In the genomic region with DNA sequence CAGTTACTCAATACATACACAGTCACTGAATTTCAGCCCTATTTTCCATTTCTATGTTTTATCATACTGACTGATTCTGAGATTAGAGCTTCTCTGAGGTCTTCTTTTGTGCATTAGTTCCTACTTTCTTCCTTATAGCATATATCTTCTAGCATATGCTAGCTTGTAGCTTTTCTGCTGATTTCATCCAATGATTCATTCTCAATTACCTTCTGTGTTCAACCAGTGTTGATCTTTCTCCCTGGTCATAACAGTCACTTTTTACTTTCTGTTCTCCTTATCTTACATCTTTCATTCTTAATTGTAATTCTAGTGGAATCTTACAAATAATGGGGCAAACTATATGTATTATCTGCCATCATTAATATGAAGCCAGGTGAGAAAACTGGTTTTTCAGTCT, we compare ENCODE assay signal across 24 cellular contexts.
DNase-seq lines count a peak whose midpoint lies in the region; ATAC-seq and TF ChIP-seq lines count a peak whose summit lies in the region.
"Had no signal": no experiment of that assay in that cellular context is flagged by ENCODE, and none has a peak within 500 bp of the region (broad histone marks: within the 10 kb centered on the region; RNA-seq: fewer than 3 reads in every experiment).

No MANE protein-coding gene starts in this region.

- no peak overlapping the region for H3K4me3 Mint-ChIP-seq in type B pancreatic cell
- H3K4me3 Mint-ChIP-seq: activated naive CD4-positive, alpha-beta T cell treated with anti-CD3 and anti-CD28 coated beads, Interleukin-2, amount 10 ng/mL, durations not matched to agents 7 days and 5 days; naive B cell; WTC11 had no signal

- H3K9me3 ChIP-seq in adipocyte (ENCODE audit: control insufficient read depth, low read length) (no peaks in the 10 kb centered on the region), WERI-Rb-1 (ENCODE audit: severe bottlenecking) (no peaks in the 10 kb centered on the region)
- H3K9me3 ChIP-seq: A549, BLaER1, upper lobe of left lung had no signal

- CTCF ChIA-PET in AG04449 (lab: Yijun Ruan, JAX): no interaction called here

- H3K27me3 Mint-ChIP-seq in type B pancreatic cell: no peaks in the 10 kb centered on the region
- H3K27me3 Mint-ChIP-seq: activated naive CD4-positive, alpha-beta T cell treated with anti-CD3 and anti-CD28 coated beads, Interleukin-2, amount 10 ng/mL, durations not matched to agents 7 days and 5 days; naive B cell had no signal

- TF ChIP-seq CTCF in AG04449 (IDR thresholded peaks at IDR 0.05; ENCODE audit: insufficient read depth, low read length, missing control alignments) (no peak), foreskin fibroblast (IDR thresholded peaks at IDR 0.05; ENCODE audit: low read depth, low read length) (no peak), type B pancreatic cell (conservative IDR thresholded peaks at IDR 0.05) (no peak), WERI-Rb-1 (IDR thresholded peaks at IDR 0.05; ENCODE audit: low read depth, low read length) (no peak)

- no peak overlapping the region for H3K4me3 ChIP-seq in AG04449 (ENCODE audit: low read depth, low read length)
- no peak overlapping the region for H3K4me3 ChIP-seq in adipocyte (ENCODE audit: low read length)
- no peak overlapping the region for H3K4me3 ChIP-seq in foreskin fibroblast (ENCODE audit: low read depth in 1 of 2, low read length in 2 of 2)
- H3K4me3 ChIP-seq in WERI-Rb-1 (ENCODE audit: low read depth, low read length): no peak overlapping the region
- H3K4me3 ChIP-seq: A549, BLaER1, upper lobe of left lung had no signal

- H3K4me1 ChIP-seq in adipocyte (ENCODE audit: control insufficient read depth, insufficient read depth, low read length): no peaks in the 10 kb centered on the region
- H3K4me1 ChIP-seq: A549, BLaER1, upper lobe of left lung had no signal

- H3K27ac Mint-ChIP-seq in type B pancreatic cell: no peak overlapping the region
- H3K27ac Mint-ChIP-seq: activated naive CD4-positive, alpha-beta T cell treated with anti-CD3 and anti-CD28 coated beads, Interleukin-2, amount 10 ng/mL, durations not matched to agents 7 days and 5 days; naive B cell; WTC11 had no signal

- POLR2A ChIA-PET in AG04449 (lab: Yijun Ruan, JAX): no interaction called here

- TF ChIP-seq POLR2A in GM18505 (IDR thresholded peaks at IDR 0.05; ENCODE audit: borderline replicate concordance, extremely low read depth, insufficient read depth, insufficient read length): no peak

- H3K9ac ChIP-seq in adipocyte (ENCODE audit: low read length): no peak overlapping the region
- H3K9ac ChIP-seq: BLaER1, KMS-11 had no signal

- no peaks in the 10 kb centered on the region for H3K27me3 ChIP-seq in adipocyte (replicated peaks; ENCODE audit: control insufficient read depth, insufficient read depth, low read length)
- H3K27me3 ChIP-seq in WERI-Rb-1 (ENCODE audit: insufficient read depth, low read depth, severe bottlenecking): no peaks in the 10 kb centered on the region
- H3K27me3 ChIP-seq: BLaER1, upper lobe of left lung had no signal

- no peak overlapping the region for H3K27ac ChIP-seq in WERI-Rb-1
- H3K27ac ChIP-seq: A549, BLaER1, KMS-11, upper lobe of left lung had no signal

- ATAC-seq in GM18505 (IDR thresholded peaks at IDR 0.05; ENCODE audit: unreplicated experiment): no peak
- ATAC-seq: A549, left lobe of liver, WTC11 had no signal

- no peaks in the 10 kb centered on the region for H3K36me3 ChIP-seq in adipocyte (ENCODE audit: control insufficient read depth, insufficient read depth, low read length, severe bottlenecking)
- no peaks in the 10 kb centered on the region for H3K36me3 ChIP-seq in WERI-Rb-1
- H3K36me3 ChIP-seq: BLaER1, upper lobe of left lung had no signal

- H3K4me1 Mint-ChIP-seq in type B pancreatic cell (ENCODE audit: unreplicated experiment): peaks cover 6% of the 10 kb centered on the region
- H3K4me1 Mint-ChIP-seq: activated naive CD4-positive, alpha-beta T cell treated with anti-CD3 and anti-CD28 coated beads, Interleukin-2, amount 10 ng/mL, durations not matched to agents 7 days and 5 days; naive B cell had no signal

- DNase-seq in AG04449 (ENCODE audit: low read depth, low spot score): peak; percentile 14
- peak; percentile 17 for DNase-seq in HT1080 (ENCODE audit: low read depth)
- peak; percentile 28 for DNase-seq in adipocyte (ENCODE audit: low read depth)
- peak; percentile 24 to 58 for DNase-seq in foreskin fibroblast
- DNase-seq in type B pancreatic cell (ENCODE audit: extremely low spot score, unreplicated experiment): no peak
- DNase-seq in central memory CD4-positive, alpha-beta T cell: no peak
- DNase-seq in WERI-Rb-1: no peak
- DNase-seq: activated CD4-positive, alpha-beta T cell treated with anti-CD3 and anti-CD28 coated beads, Interleukin-2, amount 50 U/mL, for 1 hour; activated naive CD4-positive, alpha-beta T cell treated with anti-CD3 and anti-CD28 coated beads, Interleukin-2, amount 10 ng/mL, durations not matched to agents 7 days and 5 days; Calu3; caudate nucleus; naive B cell; NCI-H1092; NCI-H187; nucleus accumbens; stimulated activated CD4-positive, alpha-beta T cell treated with anti-CD3 and anti-CD28 coated beads, Interleukin-1b, Interleukin-23, amount 100 ng/mL, for 48 hours; T-helper 9 cell; upper lobe of left lung had no signal

- peaks cover 4% of the 10 kb centered on the region for H3K9me3 Mint-ChIP-seq in type B pancreatic cell
- H3K9me3 Mint-ChIP-seq: activated naive CD4-positive, alpha-beta T cell treated with anti-CD3 and anti-CD28 coated beads, Interleukin-2, amount 10 ng/mL, durations not matched to agents 7 days and 5 days had no signal

- no peaks in the 10 kb centered on the region for H3K36me3 Mint-ChIP-seq in type B pancreatic cell
- H3K36me3 Mint-ChIP-seq: activated naive CD4-positive, alpha-beta T cell treated with anti-CD3 and anti-CD28 coated beads, Interleukin-2, amount 10 ng/mL, durations not matched to agents 7 days and 5 days; naive B cell; WTC11 had no signal

Comparison
In these comparisons a context has a peak if more than half of its experiments do, and no peak if none do; other contexts are left out.
1. DNase-seq: peak in AG04449 (single experiment), HT1080 (single experiment), adipocyte (single experiment) and foreskin fibroblast (2 of 2); none in type B pancreatic cell (single experiment), central memory CD4-positive, alpha-beta T cell (single experiment) and WERI-Rb-1 (single experiment).